ENCODE assay signal across 8 cellular contexts in the genomic region with DNA sequence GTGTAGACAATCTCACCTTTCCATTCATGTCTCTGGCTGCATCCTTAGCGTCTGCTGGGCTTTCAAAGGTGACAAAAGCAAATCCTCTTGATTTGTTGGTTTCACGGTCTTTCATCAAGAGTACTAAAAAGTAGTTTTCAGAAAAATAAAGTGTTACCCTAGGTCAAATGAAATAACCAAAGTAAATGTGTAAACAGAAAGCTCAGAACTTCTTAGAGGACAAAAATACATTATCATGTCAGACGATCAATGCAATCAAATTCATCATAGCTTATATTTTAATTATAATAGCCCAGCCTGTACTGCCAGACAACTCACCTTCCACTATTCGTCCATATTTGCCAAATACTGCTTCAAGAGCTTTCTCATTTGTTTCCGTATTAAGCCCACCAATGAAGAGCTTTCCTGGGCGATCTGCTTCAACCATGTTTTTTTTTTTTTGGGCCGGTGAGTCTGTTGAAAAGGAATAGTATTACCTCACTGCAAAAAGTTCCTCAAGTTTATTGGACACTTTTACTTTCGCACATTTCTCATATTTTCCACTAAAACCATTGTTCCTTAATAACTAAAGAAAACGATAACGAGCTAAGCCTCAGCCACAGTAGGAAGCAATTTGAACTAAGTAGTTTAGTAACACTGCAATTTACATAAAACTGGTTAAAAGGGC. TPM values are rescaled to one million over a fixed set of nuclear protein-coding genes. Genes with fewer than 3 reads are reported as not detected.
DNase-seq lines count a peak whose midpoint lies in the region; ATAC-seq, FAIRE-seq and TF ChIP-seq lines count a peak whose summit lies in the region.

No MANE protein-coding gene starts in this region.

- TF ChIP-seq EP300 in A549 (IDR thresholded peaks at IDR 0.05), result no peak

- no TSS peak for BruUV-seq in MCF 10A (replicated peaks; lab: Mats Ljungman, UMichigan)

- H3K36me3 ChIP-seq in HUES64 (ENCODE audit: insufficient read depth, low read length), result peaks cover 53% of the 10 kb centered on the region
- H3K36me3 ChIP-seq in lung (ENCODE audit: control insufficient read depth in 2 of 2, insufficient read depth in 2 of 2, low read length in 2 of 2), result peaks cover 4% of the 10 kb centered on the region in 2 donors
- no peaks in the 10 kb centered on the region for H3K36me3 ChIP-seq in uterus

- peaks cover 52% of the 10 kb centered on the region for H3K36me3 Mint-ChIP-seq in MCF 10A (ENCODE audit: insufficient read depth, unreplicated experiment)

- 3% methylated on average over 10 of the region's 10 CpGs for WGBS in A549 (ENCODE audit: missing lambda C conversion rate)
- WGBS in HUES64, result 0% methylated on average over 6 of the region's 10 CpGs
- WGBS in lung, 2 donors, result 4 to 33% methylated on average over 10 of the region's 10 CpGs

- TF ChIP-seq CTCF in A549 (IDR thresholded peaks at IDR 0.05) (no peak), MCF 10A (IDR thresholded peaks at IDR 0.05; ENCODE audit: unreplicated experiment) (no peak), lung (IDR thresholded peaks at IDR 0.05; ENCODE audit: control extremely low read depth, extremely low read depth) (no peak), uterus (IDR thresholded peaks at IDR 0.05) (no peak)

- DNase-seq in A549 (ENCODE audit: low read depth in 1 of 2, low spot score in 1 of 2), result no peak
- DNase-seq in MCF 10A (ENCODE audit: unreplicated experiment), result no peak
- no peak for DNase-seq in lung (ENCODE audit: low spot score)
- DNase-seq in uterus, result no peak
- DNase-seq in GM03348 (ENCODE audit: low spot score), result no peak

- intact Hi-C loops in MCF 10A (cut with micrococcal nuclease), result no loop called here
- intact Hi-C loops in uterus (cut with DNase I; ENCODE audit: low total_unique reads), result no loop called here

- ATAC-seq in A549, result peak in 1 of 2 experiments; percentile 17; a peak in 1 of 6 replicates
- ATAC-seq in lung (ENCODE audit: insufficient read depth, low FRiP score), result no peak
- no peak for ATAC-seq in HG03095 (IDR thresholded peaks at IDR 0.05; ENCODE audit: unreplicated experiment)
- ATAC-seq in GM21381 (IDR thresholded peaks at IDR 0.05; ENCODE audit: unreplicated experiment), result no peak

- peak overlapping the region; percentile 100 for H3K9ac ChIP-seq in HUES64 (ENCODE audit: low read depth, low read length)

- H3K27ac ChIP-seq in A549 (peak overlapping the region; percentile 95 to 98), HUES64 (ENCODE audit: low read depth, low read length) (peak overlapping the region; percentile 95), lung (ENCODE audit: low read depth in 1 of 2, low read length in 1 of 2) (peak overlapping the region in 1 of 2 donors; percentile 97), uterus (peak overlapping the region; percentile 92 to 97)

- POLR2A ChIA-PET in A549 (lab: Yijun Ruan, JAX) (interaction anchor here (0.6 to 1.3 kb wide), 5 partner anchors 12 to 901 kb away, joined by 3 to 5 read pairs (median 3); no protein-coding TSS in a partner anchor), MCF 10A (lab: Yijun Ruan, JAX) (interaction anchor here (0.6 to 2.6 kb wide), 10 partner anchors 8 to 342 kb away, joined by 3 to 39 read pairs (median 5); no protein-coding TSS in a partner anchor)

- CTCF ChIA-PET in A549 (lab: Yijun Ruan, JAX) (interaction anchor here (0.9 to 1.2 kb wide), 2 partner anchors 11 to 46 kb away, joined by 3 read pairs; no protein-coding TSS in a partner anchor), MCF 10A (lab: Yijun Ruan, JAX) (interaction anchor here (0.5 to 1.2 kb wide), 9 partner anchors 30 to 677 kb away, joined by 3 to 4 read pairs (median 3); no protein-coding TSS in a partner anchor)

- no peaks in the 10 kb centered on the region for H3K27me3 Mint-ChIP-seq in MCF 10A (ENCODE audit: insufficient read depth, unreplicated experiment)

- no peak for FAIRE-seq in A549 (lab: Jason Lieb, UNC)

- no peak for TF ChIP-seq POLR2A in A549 (IDR thresholded peaks at IDR 0.05; ENCODE audit: low read length)
- no peak for TF ChIP-seq POLR2A in uterus (IDR thresholded peaks at IDR 0.05)

- no peaks in the 10 kb centered on the region for H3K9me3 Mint-ChIP-seq in MCF 10A (ENCODE audit: unreplicated experiment)

- TF ChIP-seq RAD21 in A549 (conservative IDR thresholded peaks at IDR 0.05 in 1 of 2, IDR thresholded peaks at IDR 0.05 in 1 of 2), result no peak

- no peaks in the 10 kb centered on the region for H3K27me3 ChIP-seq in HUES64 (ENCODE audit: insufficient read depth, low read length)
- no peaks in the 10 kb centered on the region for H3K27me3 ChIP-seq in lung (ENCODE audit: control insufficient read depth, insufficient read depth)
- no peaks in the 10 kb centered on the region for H3K27me3 ChIP-seq in uterus

- H3K4me1 Mint-ChIP-seq in MCF 10A (ENCODE audit: insufficient read depth, unreplicated experiment), result no peaks in the 10 kb centered on the region

- peaks cover 37% of the 10 kb centered on the region; the same call in 2 of the 3 replicates for H3K4me1 ChIP-seq in A549
- no peaks in the 10 kb centered on the region for H3K4me1 ChIP-seq in HUES64 (ENCODE audit: insufficient read depth, low read length)
- H3K4me1 ChIP-seq in lung (ENCODE audit: control insufficient read depth in 2 of 2, insufficient read depth in 2 of 2, low read length in 2 of 2), result no peaks in the 10 kb centered on the region
- no peaks in the 10 kb centered on the region for H3K4me1 ChIP-seq in uterus

- H3K9me3 ChIP-seq in A549 (no peaks in the 10 kb centered on the region), HUES64 (ENCODE audit: insufficient read depth, low read depth, low read length) (no peaks in the 10 kb centered on the region), lung (ENCODE audit: control insufficient read depth in 2 of 2, insufficient read depth in 1 of 2, low read length in 1 of 2) (peaks cover 0 to 2% of the 10 kb centered on the region in 2 donors), uterus (no peaks in the 10 kb centered on the region)

- H3K4me2 ChIP-seq in A549, result peak overlapping the region; percentile 84

- H3K4me3 Mint-ChIP-seq in MCF 10A (ENCODE audit: unreplicated experiment), result peak overlapping the region; percentile 82

- H3K27ac Mint-ChIP-seq in MCF 10A (ENCODE audit: low read depth, unreplicated experiment), result peak overlapping the region; percentile 94

- H3K4me3 ChIP-seq in A549 (peak overlapping the region; percentile 71), HUES64 (ENCODE audit: low read length) (peak overlapping the region; percentile 99), lung (peak overlapping the region; percentile 78), uterus (peak overlapping the region; percentile 74 to 82)

TF ChIP-seq in A549, 52 proteins besides CTCF, POLR2A, EP300 and RAD21 (continues in another document):
- TF ChIP-seq SMC3 (IDR thresholded peaks at IDR 0.05), result no peak
- no peak for TF ChIP-seq MAFK (IDR thresholded peaks at IDR 0.05; ENCODE audit: partially characterized antibody)
- TF ChIP-seq, protein P1, sequence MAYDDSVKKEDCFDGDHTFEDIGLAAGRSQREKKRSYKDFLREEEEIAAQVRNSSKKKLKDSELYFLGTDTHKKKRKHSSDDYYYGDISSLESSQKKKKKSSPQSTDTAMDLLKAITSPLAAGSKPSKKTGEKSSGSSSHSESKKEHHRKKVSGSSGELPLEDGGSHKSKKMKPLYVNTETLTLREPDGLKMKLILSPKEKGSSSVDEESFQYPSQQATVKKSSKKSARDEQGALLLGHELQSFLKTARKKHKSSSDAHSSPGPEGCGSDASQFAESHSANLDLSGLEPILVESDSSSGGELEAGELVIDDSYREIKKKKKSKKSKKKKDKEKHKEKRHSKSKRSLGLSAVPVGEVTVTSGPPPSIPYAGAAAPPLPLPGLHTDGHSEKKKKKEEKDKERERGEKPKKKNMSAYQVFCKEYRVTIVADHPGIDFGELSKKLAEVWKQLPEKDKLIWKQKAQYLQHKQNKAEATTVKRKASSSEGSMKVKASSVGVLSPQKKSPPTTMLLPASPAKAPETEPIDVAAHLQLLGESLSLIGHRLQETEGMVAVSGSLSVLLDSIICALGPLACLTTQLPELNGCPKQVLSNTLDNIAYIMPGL (CRISPR knock-in tag; IDR thresholded peaks at IDR 0.05; ENCODE audit: borderline replicate concordance), result no peak
- no peak for TF ChIP-seq NR3C1 (IDR thresholded peaks at IDR 0.05)
- no peak for TF ChIP-seq FOSB (CRISPR knock-in tag; IDR thresholded peaks at IDR 0.05)
- TF ChIP-seq RCOR1 (IDR thresholded peaks at IDR 0.05; ENCODE audit: low read depth, low read length), result no peak
- TF ChIP-seq, protein P2, sequence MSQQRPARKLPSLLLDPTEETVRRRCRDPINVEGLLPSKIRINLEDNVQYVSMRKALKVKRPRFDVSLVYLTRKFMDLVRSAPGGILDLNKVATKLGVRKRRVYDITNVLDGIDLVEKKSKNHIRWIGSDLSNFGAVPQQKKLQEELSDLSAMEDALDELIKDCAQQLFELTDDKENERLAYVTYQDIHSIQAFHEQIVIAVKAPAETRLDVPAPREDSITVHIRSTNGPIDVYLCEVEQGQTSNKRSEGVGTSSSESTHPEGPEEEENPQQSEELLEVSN (IDR thresholded peaks at IDR 0.05; ENCODE audit: borderline replicate concordance, low read depth), result no peak
- no peak for TF ChIP-seq ZSCAN20 (CRISPR knock-in tag; IDR thresholded peaks at IDR 0.05)
- no peak for TF ChIP-seq RARB (CRISPR knock-in tag; IDR thresholded peaks at IDR 0.05)
- no peak for TF ChIP-seq NPAS2 (CRISPR knock-in tag; IDR thresholded peaks at IDR 0.05; ENCODE audit: borderline replicate concordance)
- TF ChIP-seq TFCP2L1 (CRISPR knock-in tag; IDR thresholded peaks at IDR 0.05), result no peak
- no peak for TF ChIP-seq KDM1A (IDR thresholded peaks at IDR 0.05; ENCODE audit: low read depth)
- no peak for TF ChIP-seq EHMT2 (IDR thresholded peaks at IDR 0.05; ENCODE audit: low read depth)
- TF ChIP-seq KDM5A (IDR thresholded peaks at IDR 0.05), result no peak

RNA-seq across cellular contexts. Expression of a gene that starts 1.4 kb away (rescaled TPM):
- polyA plus RNA-seq in A549 (2011; rRNA removed) (220 and 278 TPM in 2 replicates), A549 (2017; fragmentation: RNase III; extraction: RNeasy Plus Mini Kit Qiagen cat#74134 plus additional on column Dnase treatment) (333 to 337 TPM (median 337 TPM) in 3 replicates), lung (100 to 1,000 TPM in 1 of 2 donors, 10 to 100 TPM in 1; 89.0 to 101 TPM)
- 131 and 141 TPM in 2 replicates for polyA plus RNA-seq in A549 (2012; cell fraction: cytosol; rRNA removed)
- 114 and 217 TPM in 2 replicates for polyA plus RNA-seq in A549 (2012; cell fraction: nucleus; rRNA removed)
- polyA minus RNA-seq in A549 (2011; rRNA and poly(A)+ RNA removed), result 117 TPM in 2 replicates
- 438 TPM for polyA plus RNA-seq in HUES64 (2013, experiment 1 of 2)
- polyA plus RNA-seq in HUES64 (2013, experiment 2 of 2), result 425 TPM
- total RNA-seq in MCF 10A (2022) (271 and 333 TPM in 2 replicates), lung (100 to 1,000 TPM; 125 to 280 TPM), uterus (100 to 1,000 TPM; 231 to 478 (median 248) TPM)
